23 cellular contexts compared by ENCODE assay signal in the genomic region with DNA sequence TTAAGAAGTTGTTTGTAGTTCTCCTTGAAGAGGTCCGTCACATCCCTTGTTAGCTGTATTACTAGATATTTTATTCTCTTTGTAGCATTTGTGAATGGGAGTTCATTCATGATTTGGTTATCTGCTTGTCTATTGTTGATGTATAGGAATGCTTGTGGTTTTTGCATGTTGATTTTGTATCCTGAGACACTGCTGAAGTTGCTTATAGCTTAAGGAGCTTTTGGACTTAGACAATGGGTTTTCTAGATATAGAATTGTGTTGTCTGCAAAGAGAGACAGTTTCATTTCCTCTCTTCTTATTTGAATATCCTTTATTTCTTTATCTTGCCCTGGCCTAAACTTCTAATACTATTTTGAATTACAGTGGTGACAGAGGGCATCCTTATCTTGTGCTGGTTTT.
"Had no signal": no experiment of that assay in that cellular context is flagged by ENCODE, and none has a peak within 500 bp of the region (broad histone marks: within the 10 kb centered on the region; RNA-seq: fewer than 3 reads in every experiment).

No MANE protein-coding gene starts in this region.

- H3K4me1 ChIP-seq: colonic mucosa, esophagus squamous epithelium, foreskin keratinocyte, gastrocnemius medialis, heart right ventricle, left lung, lower lobe of right lung had no signal

- H3K36me3 ChIP-seq: colonic mucosa, esophagus squamous epithelium, gastrocnemius medialis, heart right ventricle, left lung, lower lobe of right lung had no signal

- H3K27me3 ChIP-seq: colonic mucosa, esophagus squamous epithelium, foreskin keratinocyte, gastrocnemius medialis, heart right ventricle, left lung had no signal

- H3K4me3 ChIP-seq: colonic mucosa, esophagus squamous epithelium, gastrocnemius medialis, heart right ventricle, left lung, lower lobe of right lung, mucosa of descending colon had no signal

- H3K9me3 ChIP-seq: colonic mucosa, gastrocnemius medialis, lower lobe of right lung had no signal

- ATAC-seq: effector memory CD8-positive, alpha-beta T cell; esophagus mucosa; foreskin keratinocyte; gastrocnemius medialis; heart right ventricle; left cardiac atrium; left lung; left ventricle myocardium superior; lower lobe of right lung; mucosa of descending colon; naive thymus-derived CD8-positive, alpha-beta T cell had no signal

- H3K27ac ChIP-seq: colonic mucosa, epithelial cell of prostate, esophagus squamous epithelium, foreskin keratinocyte, gastrocnemius medialis, heart right ventricle, left lung, lower lobe of right lung had no signal

- DNase-seq: colonic mucosa; cortex of kidney; effector CD8-positive, alpha-beta T cell; effector memory CD8-positive, alpha-beta T cell; endodermal cell; erythroblast; esophagus squamous epithelium; foreskin keratinocyte; gastrocnemius medialis; glutamatergic neuron; head of caudate nucleus; heart right ventricle; hippocampal formation; left cardiac atrium; left lung; left ventricle myocardium superior; lower lobe of right lung; mesenchymal stem cell; mucosa of descending colon; naive B cell; naive thymus-derived CD8-positive, alpha-beta T cell had no signal
